Comparison of ENCODE assay signal across 1 cellular context in the genomic region with DNA sequence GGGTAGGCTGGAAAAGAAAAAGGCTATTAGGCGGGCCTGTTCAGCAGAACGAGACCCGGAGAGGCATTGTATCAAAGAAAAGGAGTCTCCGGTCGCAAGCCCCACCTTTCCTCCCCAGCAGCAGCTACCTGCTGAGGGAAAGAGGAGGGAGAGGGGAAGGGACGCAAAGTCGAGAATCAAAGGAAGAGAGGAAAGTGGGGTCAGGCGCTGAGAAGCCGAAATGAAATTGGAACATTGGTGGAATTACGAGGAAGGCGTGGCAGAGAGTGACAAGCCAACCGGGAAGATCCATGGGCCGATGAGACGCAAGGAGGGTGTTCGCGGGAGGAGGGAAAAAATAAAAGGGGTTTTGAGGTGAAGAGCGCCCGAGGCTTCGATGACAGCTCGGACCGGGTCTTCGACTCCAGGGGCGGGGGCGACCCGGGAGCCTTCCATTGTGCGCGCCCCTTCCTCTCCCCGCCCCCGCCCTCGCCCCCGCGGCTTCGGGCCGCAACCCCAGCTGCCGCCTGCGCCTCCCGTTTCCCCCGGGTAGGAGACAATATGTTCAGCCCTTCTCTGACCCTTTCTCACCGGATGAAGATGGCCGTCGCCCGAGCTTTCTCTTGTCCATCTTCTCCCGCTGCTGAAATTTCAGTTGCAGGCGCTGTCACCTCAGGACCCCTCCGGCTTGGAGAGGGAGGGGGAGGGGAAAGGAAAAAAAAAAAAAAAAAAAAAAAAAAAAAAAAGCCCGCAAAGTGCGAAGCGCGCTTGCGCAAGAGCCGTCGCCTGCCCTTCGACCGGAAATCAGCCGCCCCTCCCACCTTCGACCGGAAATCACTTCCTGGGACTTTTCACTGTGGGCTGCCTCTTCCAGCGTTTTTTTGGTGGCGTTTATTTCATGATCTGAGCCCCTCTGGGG.
TF ChIP-seq lines count a peak whose summit lies in the region.

A gene with protein sequence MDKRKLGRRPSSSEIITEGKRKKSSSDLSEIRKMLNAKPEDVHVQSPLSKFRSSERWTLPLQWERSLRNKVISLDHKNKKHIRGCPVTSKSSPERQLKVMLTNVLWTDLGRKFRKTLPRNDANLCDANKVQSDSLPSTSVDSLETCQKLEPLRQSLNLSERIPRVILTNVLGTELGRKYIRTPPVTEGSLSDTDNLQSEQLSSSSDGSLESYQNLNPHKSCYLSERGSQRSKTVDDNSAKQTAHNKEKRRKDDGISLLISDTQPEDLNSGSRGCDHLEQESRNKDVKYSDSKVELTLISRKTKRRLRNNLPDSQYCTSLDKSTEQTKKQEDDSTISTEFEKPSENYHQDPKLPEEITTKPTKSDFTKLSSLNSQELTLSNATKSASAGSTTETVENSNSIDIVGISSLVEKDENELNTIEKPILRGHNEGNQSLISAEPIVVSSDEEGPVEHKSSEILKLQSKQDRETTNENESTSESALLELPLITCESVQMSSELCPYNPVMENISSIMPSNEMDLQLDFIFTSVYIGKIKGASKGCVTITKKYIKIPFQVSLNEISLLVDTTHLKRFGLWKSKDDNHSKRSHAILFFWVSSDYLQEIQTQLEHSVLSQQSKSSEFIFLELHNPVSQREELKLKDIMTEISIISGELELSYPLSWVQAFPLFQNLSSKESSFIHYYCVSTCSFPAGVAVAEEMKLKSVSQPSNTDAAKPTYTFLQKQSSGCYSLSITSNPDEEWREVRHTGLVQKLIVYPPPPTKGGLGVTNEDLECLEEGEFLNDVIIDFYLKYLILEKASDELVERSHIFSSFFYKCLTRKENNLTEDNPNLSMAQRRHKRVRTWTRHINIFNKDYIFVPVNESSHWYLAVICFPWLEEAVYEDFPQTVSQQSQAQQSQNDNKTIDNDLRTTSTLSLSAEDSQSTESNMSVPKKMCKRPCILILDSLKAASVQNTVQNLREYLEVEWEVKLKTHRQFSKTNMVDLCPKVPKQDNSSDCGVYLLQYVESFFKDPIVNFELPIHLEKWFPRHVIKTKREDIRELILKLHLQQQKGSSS (minus strand): TSS at position 692 of the 898 bp plus-strand sequence. CDS start 82 bp downstream, at position 610.

TF ChIP-seq in HepG2, 621 proteins besides CTCF, POLR2A, EP300 and RAD21 (continued from another document and continues in another):
- TF ChIP-seq NR2F2 (IDR thresholded peaks at IDR 0.05; ENCODE audit: borderline replicate concordance, low read depth), result 0 out of 2 replicates have a peak, but pooled peaks have one; percentile 29
- TF ChIP-seq TBX3 (IDR thresholded peaks at IDR 0.05; ENCODE audit: borderline replicate concordance), result no peak; the same call in 1 of the 2 replicates
- no peak for TF ChIP-seq ZNF629 (CRISPR knock-in tag; conservative IDR thresholded peaks at IDR 0.05)
- TF ChIP-seq, protein P1, sequence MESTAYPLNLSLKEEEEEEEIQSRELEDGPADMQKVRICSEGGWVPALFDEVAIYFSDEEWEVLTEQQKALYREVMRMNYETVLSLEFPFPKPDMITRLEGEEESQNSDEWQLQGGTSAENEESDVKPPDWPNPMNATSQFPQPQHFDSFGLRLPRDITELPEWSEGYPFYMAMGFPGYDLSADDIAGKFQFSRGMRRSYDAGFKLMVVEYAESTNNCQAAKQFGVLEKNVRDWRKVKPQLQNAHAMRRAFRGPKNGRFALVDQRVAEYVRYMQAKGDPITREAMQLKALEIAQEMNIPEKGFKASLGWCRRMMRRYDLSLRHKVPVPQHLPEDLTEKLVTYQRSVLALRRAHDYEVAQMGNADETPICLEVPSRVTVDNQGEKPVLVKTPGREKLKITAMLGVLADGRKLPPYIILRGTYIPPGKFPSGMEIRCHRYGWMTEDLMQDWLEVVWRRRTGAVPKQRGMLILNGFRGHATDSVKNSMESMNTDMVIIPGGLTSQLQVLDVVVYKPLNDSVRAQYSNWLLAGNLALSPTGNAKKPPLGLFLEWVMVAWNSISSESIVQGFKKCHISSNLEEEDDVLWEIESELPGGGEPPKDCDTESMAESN (CRISPR knock-in tag; conservative IDR thresholded peaks at IDR 0.05), result no peak
- TF ChIP-seq SETDB1 (CRISPR knock-in tag; IDR thresholded peaks at IDR 0.05; ENCODE audit: borderline replicate concordance), result no peak
- no peak for TF ChIP-seq NCOA2 (CRISPR knock-in tag; IDR thresholded peaks at IDR 0.05)
- TF ChIP-seq HNRNPK (IDR thresholded peaks at IDR 0.05; ENCODE audit: low read depth, low read length, poor library complexity, severe bottlenecking), result no peak
- no peak for TF ChIP-seq ZNF841 (CRISPR knock-in tag; IDR thresholded peaks at IDR 0.05; ENCODE audit: borderline replicate concordance)
- TF ChIP-seq FOXP4 (CRISPR knock-in tag; IDR thresholded peaks at IDR 0.05), result no peak
- TF ChIP-seq MED1 (CRISPR knock-in tag; IDR thresholded peaks at IDR 0.05), result peak; percentile 41; the same call in 1 of the 2 replicates
- no peak for TF ChIP-seq CAMTA2 (CRISPR knock-in tag; IDR thresholded peaks at IDR 0.05; ENCODE audit: borderline replicate concordance)
- no peak for TF ChIP-seq MIER2 (CRISPR knock-in tag; IDR thresholded peaks at IDR 0.05)
- no peak for TF ChIP-seq ZNF747 (CRISPR knock-in tag; IDR thresholded peaks at IDR 0.05; ENCODE audit: borderline replicate concordance)
- no peak for TF ChIP-seq JUNB (CRISPR knock-in tag; IDR thresholded peaks at IDR 0.05; ENCODE audit: borderline replicate concordance)
- no peak for TF ChIP-seq NFE2L2 (IDR thresholded peaks at IDR 0.05; ENCODE audit: low read length)
- no peak for TF ChIP-seq ZKSCAN5 (CRISPR knock-in tag; IDR thresholded peaks at IDR 0.05)
- no peak for TF ChIP-seq ZNF337 (CRISPR knock-in tag; IDR thresholded peaks at IDR 0.05; ENCODE audit: borderline replicate concordance, low read depth)
- peak; percentile 38; the same call in 1 of the 2 replicates for TF ChIP-seq ZNF350 (CRISPR knock-in tag; IDR thresholded peaks at IDR 0.05; ENCODE audit: borderline replicate concordance, low read depth)
- no peak for TF ChIP-seq ZFP90 (CRISPR knock-in tag; IDR thresholded peaks at IDR 0.05; ENCODE audit: borderline replicate concordance)
- no peak for TF ChIP-seq JARID2 (CRISPR knock-in tag; IDR thresholded peaks at IDR 0.05; ENCODE audit: insufficient replicate concordance)
- no peak for TF ChIP-seq CREB1 (IDR thresholded peaks at IDR 0.05)
- peak; percentile 49; the same call in 1 of the 2 replicates for TF ChIP-seq CREB1 (CRISPR knock-in tag; IDR thresholded peaks at IDR 0.05)
- TF ChIP-seq ZNF274 (CRISPR knock-in tag; IDR thresholded peaks at IDR 0.05), result 0 out of 2 replicates have a peak, but pooled peaks have one; percentile 41
- no peak for TF ChIP-seq ZNF292 (CRISPR knock-in tag; IDR thresholded peaks at IDR 0.05; ENCODE audit: borderline replicate concordance, low read depth)
- peak in 1 of 2 experiments; percentile 78; a peak in 2 of 4 replicates for TF ChIP-seq KLF16 (CRISPR knock-in tag; IDR thresholded peaks at IDR 0.05)
- no peak for TF ChIP-seq ZNF737 (CRISPR knock-in tag; IDR thresholded peaks at IDR 0.05; ENCODE audit: borderline replicate concordance)
- TF ChIP-seq CSRNP1 (CRISPR knock-in tag; IDR thresholded peaks at IDR 0.05), result peak; percentile 64; the same call in 1 of the 2 replicates
- TF ChIP-seq SMARCC2 (IDR thresholded peaks at IDR 0.05), result no peak
- TF ChIP-seq ARID4A (CRISPR knock-in tag; IDR thresholded peaks at IDR 0.05; ENCODE audit: borderline replicate concordance), result peak; percentile 72
- TF ChIP-seq, protein P2, sequence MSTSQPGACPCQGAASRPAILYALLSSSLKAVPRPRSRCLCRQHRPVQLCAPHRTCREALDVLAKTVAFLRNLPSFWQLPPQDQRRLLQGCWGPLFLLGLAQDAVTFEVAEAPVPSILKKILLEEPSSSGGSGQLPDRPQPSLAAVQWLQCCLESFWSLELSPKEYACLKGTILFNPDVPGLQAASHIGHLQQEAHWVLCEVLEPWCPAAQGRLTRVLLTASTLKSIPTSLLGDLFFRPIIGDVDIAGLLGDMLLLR (CRISPR knock-in tag; IDR thresholded peaks at IDR 0.05), result no peak
- no peak for TF ChIP-seq PAWR (CRISPR knock-in tag; IDR thresholded peaks at IDR 0.05; ENCODE audit: borderline replicate concordance)
- TF ChIP-seq, protein P3, sequence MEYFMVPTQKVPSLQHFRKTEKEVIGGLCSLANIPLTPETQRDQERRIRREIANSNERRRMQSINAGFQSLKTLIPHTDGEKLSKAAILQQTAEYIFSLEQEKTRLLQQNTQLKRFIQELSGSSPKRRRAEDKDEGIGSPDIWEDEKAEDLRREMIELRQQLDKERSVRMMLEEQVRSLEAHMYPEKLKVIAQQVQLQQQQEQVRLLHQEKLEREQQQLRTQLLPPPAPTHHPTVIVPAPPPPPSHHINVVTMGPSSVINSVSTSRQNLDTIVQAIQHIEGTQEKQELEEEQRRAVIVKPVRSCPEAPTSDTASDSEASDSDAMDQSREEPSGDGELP (IDR thresholded peaks at IDR 0.05; ENCODE audit: borderline replicate concordance, low read depth), result no peak
- no peak for TF ChIP-seq TAF15 (IDR thresholded peaks at IDR 0.05; ENCODE audit: low read depth, low read length, poor library complexity, severe bottlenecking)
- no peak for TF ChIP-seq ZNF30 (CRISPR knock-in tag; IDR thresholded peaks at IDR 0.05)
- TF ChIP-seq ZNF12 (CRISPR knock-in tag; IDR thresholded peaks at IDR 0.05), result no peak
- no peak for TF ChIP-seq TBL1XR1 (IDR thresholded peaks at IDR 0.05; ENCODE audit: borderline replicate concordance, low read length, partially characterized antibody)
- no peak for TF ChIP-seq JUND (CRISPR knock-in tag; IDR thresholded peaks at IDR 0.05)
- TF ChIP-seq ZNF547 (CRISPR knock-in tag; IDR thresholded peaks at IDR 0.05), result no peak
- no peak for TF ChIP-seq MXD3 (CRISPR knock-in tag; IDR thresholded peaks at IDR 0.05)
- TF ChIP-seq, protein P4, sequence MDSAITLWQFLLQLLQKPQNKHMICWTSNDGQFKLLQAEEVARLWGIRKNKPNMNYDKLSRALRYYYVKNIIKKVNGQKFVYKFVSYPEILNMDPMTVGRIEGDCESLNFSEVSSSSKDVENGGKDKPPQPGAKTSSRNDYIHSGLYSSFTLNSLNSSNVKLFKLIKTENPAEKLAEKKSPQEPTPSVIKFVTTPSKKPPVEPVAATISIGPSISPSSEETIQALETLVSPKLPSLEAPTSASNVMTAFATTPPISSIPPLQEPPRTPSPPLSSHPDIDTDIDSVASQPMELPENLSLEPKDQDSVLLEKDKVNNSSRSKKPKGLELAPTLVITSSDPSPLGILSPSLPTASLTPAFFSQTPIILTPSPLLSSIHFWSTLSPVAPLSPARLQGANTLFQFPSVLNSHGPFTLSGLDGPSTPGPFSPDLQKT (CRISPR knock-in tag; IDR thresholded peaks at IDR 0.05; ENCODE audit: borderline replicate concordance), result no peak
- TF ChIP-seq SCMH1 (CRISPR knock-in tag; IDR thresholded peaks at IDR 0.05; ENCODE audit: borderline replicate concordance), result no peak
- no peak for TF ChIP-seq ZNF556 (CRISPR knock-in tag; IDR thresholded peaks at IDR 0.05; ENCODE audit: borderline replicate concordance)
- TF ChIP-seq ZSCAN29 (CRISPR knock-in tag; conservative IDR thresholded peaks at IDR 0.05), result no peak; the same call in none of the 2 replicates
- no peak for TF ChIP-seq MAF1 (CRISPR knock-in tag; IDR thresholded peaks at IDR 0.05; ENCODE audit: borderline replicate concordance)
- TF ChIP-seq HMG20B (CRISPR knock-in tag; conservative IDR thresholded peaks at IDR 0.05), result no peak
